8 cellular contexts compared by ENCODE assay signal in the genomic region with DNA sequence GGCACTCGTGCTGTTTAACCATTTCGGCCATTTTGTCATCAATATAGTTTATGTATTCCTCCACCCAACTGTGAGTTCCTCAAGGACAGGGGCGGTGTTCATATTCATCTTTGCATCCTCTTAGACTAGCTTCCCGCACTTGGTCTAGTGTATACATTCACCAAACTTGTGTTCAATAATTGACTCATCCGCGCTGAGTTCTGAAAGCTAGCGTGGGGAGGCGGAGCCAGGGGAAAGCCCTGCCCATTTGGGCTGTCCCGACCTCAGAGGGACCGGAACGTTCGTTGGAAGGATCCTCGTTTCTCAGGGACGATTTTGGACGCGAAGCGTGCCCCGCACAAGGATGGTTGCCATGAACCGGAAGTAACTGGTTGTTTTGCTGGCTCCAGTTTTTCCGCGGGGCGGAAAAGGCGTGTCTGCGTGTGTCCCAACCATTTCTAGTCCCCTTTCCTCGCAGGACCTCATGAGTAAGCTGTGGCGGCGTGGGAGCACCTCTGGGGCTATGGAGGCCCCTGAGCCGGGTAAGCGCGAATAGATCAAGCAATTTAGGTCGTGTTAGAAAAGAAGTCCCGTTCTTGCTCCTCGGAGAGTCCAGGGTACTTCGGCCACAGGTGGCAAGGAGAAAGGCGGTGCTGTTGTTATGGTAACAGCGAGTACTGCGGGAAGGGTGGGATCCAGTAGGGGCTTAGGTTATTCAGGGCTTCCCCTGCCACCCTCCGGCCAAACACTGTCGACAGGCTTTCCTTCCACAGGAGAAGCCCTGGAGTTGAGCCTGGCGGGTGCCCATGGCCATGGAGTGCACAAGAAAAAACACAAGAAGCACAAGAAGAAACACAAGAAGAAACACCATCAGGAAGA. TPM values are rescaled to one million over a fixed set of nuclear protein-coding genes. Genes with fewer than 3 reads are reported as not detected.
A peak's percentile ranks its signal among the peaks of the same experiment; 100 is the strongest.
DNase-seq lines count a peak whose midpoint lies in the region; ATAC-seq and TF ChIP-seq lines count a peak whose summit lies in the region.

A gene (plus strand): TSS at position 434 of the 858 bp plus-strand sequence. CDS start 30 bp downstream, at position 464.

- intact Hi-C loops in testis (cut with DNase I; ENCODE audit: low total_unique reads) = no loop called here

- H3K4me1 ChIP-seq in testis = peaks cover 24% of the 10 kb centered on the region

- 0 to 1% methylated on average over 26 to 40 of the region's 40 CpGs for WGBS in testis, 2 donors

- DNase-seq in GM04503 (ENCODE audit: low read depth) (peak; percentile 90), NCI-H1092 (lab: John Stamatoyannopoulos, UW) (peak; percentile 87), germinal center (ENCODE audit: low spot score) (peak; percentile 86), occipital lobe (lab: John Stamatoyannopoulos, UW) (peak; percentile 95), testis (peak; percentile 97)

- H3K4me1 Mint-ChIP-seq in activated naive CD4-positive, alpha-beta T cell treated with anti-CD3 and anti-CD28 coated beads, Interleukin-2, amount 50 U/mL, for 24 hours = peaks cover 61% of the 10 kb centered on the region

- H3K4me3 ChIP-seq in testis = peak within 1 kb of the TSS; percentile 58 to 72

- TF ChIP-seq POLR2A in testis (IDR thresholded peaks at IDR 0.05) = no peak

- peak within 1 kb of the TSS; percentile 99 for H3K4me3 Mint-ChIP-seq in activated naive CD4-positive, alpha-beta T cell treated with anti-CD3 and anti-CD28 coated beads, Interleukin-2, amount 50 U/mL, for 24 hours

- ATAC-seq in HG02588 (IDR thresholded peaks at IDR 0.05; ENCODE audit: unreplicated experiment) (peak; percentile 30), SK-N-SH treated with all-trans-retinoic acid at 6 μM for 48 hours (peak; percentile 53)

- H3K27me3 ChIP-seq in testis = no peaks in the 10 kb centered on the region

- H3K9me3 ChIP-seq in testis = no peaks in the 10 kb centered on the region

- H3K27me3 Mint-ChIP-seq in activated naive CD4-positive, alpha-beta T cell treated with anti-CD3 and anti-CD28 coated beads, Interleukin-2, amount 50 U/mL, for 24 hours = no peaks in the 10 kb centered on the region

- TF ChIP-seq CTCF in testis (IDR thresholded peaks at IDR 0.05) = peak in 1 of 3 experiments; percentile 3

- peak within 1 kb of the TSS in 1 of 2 donors; percentile 54 for H3K27ac ChIP-seq in testis

- H3K9me3 Mint-ChIP-seq in activated naive CD4-positive, alpha-beta T cell treated with anti-CD3 and anti-CD28 coated beads, Interleukin-2, amount 50 U/mL, for 24 hours = no peaks in the 10 kb centered on the region

- peaks cover 13% of the 10 kb centered on the region for H3K36me3 Mint-ChIP-seq in activated naive CD4-positive, alpha-beta T cell treated with anti-CD3 and anti-CD28 coated beads, Interleukin-2, amount 50 U/mL, for 24 hours

- H3K27ac Mint-ChIP-seq in activated naive CD4-positive, alpha-beta T cell treated with anti-CD3 and anti-CD28 coated beads, Interleukin-2, amount 50 U/mL, for 24 hours = peak within 1 kb of the TSS; percentile 99

- no peaks in the 10 kb centered on the region for H3K36me3 ChIP-seq in testis (ENCODE audit: low read depth, missing control alignments)

TF ChIP-seq in SK-N-SH treated with all-trans-retinoic acid at 6 μM for 48 hours, 23 proteins besides CTCF, POLR2A, EP300 and RAD21:
- no peak for TF ChIP-seq ZFP30 (CRISPR knock-in tag; IDR thresholded peaks at IDR 0.05)

RNA-seq across cellular contexts. Expression of the gene that starts here (rescaled TPM):
- total RNA-seq in occipital lobe = 15.3 TPM
- total RNA-seq in testis = 10 to 100 TPM; 23.1 to 27.9 TPM
- 59.3 TPM for polyA plus RNA-seq in testis (ENCODE audit: insufficient read depth, low read depth, low replicate concordance)
